Comparison of ENCODE assay signal across 31 cellular contexts in the genomic region with DNA sequence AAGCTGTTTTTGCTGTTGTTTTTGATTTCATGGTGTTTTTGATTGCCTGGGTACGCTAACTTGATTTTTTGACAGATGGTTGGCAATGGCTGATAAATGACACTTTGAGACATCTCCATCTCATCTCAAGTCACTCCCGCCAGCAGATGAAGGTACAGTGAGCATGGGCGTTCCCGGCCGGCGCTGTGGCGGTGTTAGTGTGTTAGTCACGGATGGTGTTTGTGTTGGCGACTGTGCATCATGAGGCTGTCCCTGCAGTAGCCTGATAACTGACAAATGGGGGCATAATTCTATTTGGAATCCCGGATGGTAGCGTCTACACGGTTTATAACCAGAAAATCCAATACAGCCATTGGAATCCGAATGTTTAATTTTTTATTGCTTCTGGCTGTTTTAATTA.
"Had no signal": no experiment of that assay in that cellular context is flagged by ENCODE, and none has a peak within 500 bp of the region (broad histone marks: within the 10 kb centered on the region; RNA-seq: fewer than 3 reads in every experiment).

No MANE protein-coding gene starts in this region.

- H3K27ac ChIP-seq: cardiac muscle cell had no signal

- H3K27me3 ChIP-seq: cardiac muscle cell had no signal

- H3K4me3 ChIP-seq: cardiac muscle cell had no signal

- H3K27me3 Mint-ChIP-seq: activated naive CD8-positive, alpha-beta T cell treated with anti-CD3 and anti-CD28 coated beads, Interleukin-2, amount 50 U/mL, for 24 hours had no signal

- H3K4me1 Mint-ChIP-seq: brain, WTC11 had no signal

- H3K4me3 Mint-ChIP-seq: activated naive CD8-positive, alpha-beta T cell treated with anti-CD3 and anti-CD28 coated beads, Interleukin-2, amount 50 U/mL, for 24 hours; activated T-cell treated with anti-CD3 and anti-CD28 coated beads, Interleukin-2, amount 50 U/mL, for 4 hours; brain; T-helper 1 cell treated with Interleukin-12 subunit alpha and Interleukin-12 subunit beta and Interleukin-4 antibody, amounts not matched to agents 30 μg/mL and 1 μg/mL, for 36 hours; WTC11 had no signal

- FAIRE-seq: astrocyte, RCC 7860 had no signal

- DNase-seq: activated CD4-positive, alpha-beta T cell treated with anti-CD3 and anti-CD28 coated beads for 48 hours; activated CD4-positive, alpha-beta T cell treated with anti-CD3 and anti-CD28 coated beads, Interleukin-2, amount 50 U/mL, for 4 hours; activated CD4-positive, CD25-positive, alpha-beta regulatory T cell treated with anti-CD3 and anti-CD28 coated beads, Interleukin-2, amount 50 U/mL, for 72 hours; activated CD8-positive, alpha-beta memory T cell treated with anti-CD3 and anti-CD28 coated beads for 24 hours; activated effector memory CD4-positive, alpha-beta T cell treated with anti-CD3 and anti-CD28 coated beads, Interleukin-2, amount 50 U/mL, for 16 hours; activated naive CD4-positive, alpha-beta T cell treated with Interleukin-2 at 50 U/mL for 16 hours; activated naive CD8-positive, alpha-beta T cell treated with anti-CD3 and anti-CD28 coated beads, Interleukin-2, amount 50 U/mL, for 24 hours; activated T-cell treated with anti-CD3 and anti-CD28 coated beads, Interleukin-2, amount 50 U/mL, for 4 hours; amniotic stem cell; Karpas-422; MM.1S; NCI-H1105 treated with DMSO at 0.1 percent for 48 hours; NCI-H1436 treated with DMSO at 0.1 percent for 48 hours; NCI-H187; NCI-H2081; NCI-H2171; NCI-H2227 treated with DMSO at 0.1 percent for 48 hours; NCI-H510A; NCI-H526 treated with DMSO at 0.1 percent for 48 hours; NCI-H82; NK-92 treated with Interleukin-12 subunit alpha and Interleukin-12 subunit beta, amount 100 ng/mL, for 24 hours; OCI-M1; SHP77 treated with DMSO at 0.1 percent for 48 hours; T-helper 9 cell had no signal

- H3K36me3 Mint-ChIP-seq: activated naive CD4-positive, alpha-beta T cell treated with anti-CD3 and anti-CD28 coated beads, Interleukin-2, amount 50 U/mL, for 72 hours had no signal

- H3K9me3 Mint-ChIP-seq: activated naive CD4-positive, alpha-beta T cell treated with anti-CD3 and anti-CD28 coated beads, Interleukin-2, amount 50 U/mL, for 72 hours; activated naive CD8-positive, alpha-beta T cell treated with anti-CD3 and anti-CD28 coated beads, Interleukin-2, amount 50 U/mL, for 24 hours; activated T-cell treated with anti-CD3 and anti-CD28 coated beads, Interleukin-2, amount 50 U/mL, for 4 hours; brain; T-helper 1 cell treated with Interleukin-12 subunit alpha and Interleukin-12 subunit beta and Interleukin-4 antibody, amounts not matched to agents 30 μg/mL and 1 μg/mL, for 36 hours; WTC11 had no signal

- H3K27ac Mint-ChIP-seq: activated naive CD8-positive, alpha-beta T cell treated with anti-CD3 and anti-CD28 coated beads, Interleukin-2, amount 50 U/mL, for 24 hours; T-helper 1 cell treated with Interleukin-12 subunit alpha and Interleukin-12 subunit beta and Interleukin-4 antibody, amounts not matched to agents 30 μg/mL and 1 μg/mL, for 36 hours had no signal

- ATAC-seq: activated naive CD4-positive, alpha-beta T cell treated with anti-CD3 and anti-CD28 coated beads, Interleukin-2, amount 50 U/mL, for 72 hours; activated naive CD8-positive, alpha-beta T cell treated with anti-CD3 and anti-CD28 coated beads, Interleukin-2, amount 50 U/mL, for 24 hours; activated T-cell treated with anti-CD3 and anti-CD28 coated beads, Interleukin-2, amount 50 U/mL, for 4 hours; WTC11 had no signal
